ENCODE assay signal across 15 cellular contexts in genomic region chrX:41718481-41719245, GRCh38. TPM values are rescaled to one million over a fixed set of nuclear protein-coding genes. Genes with fewer than 3 reads are reported as not detected.
DNase-seq lines count a peak whose midpoint lies in the region; ATAC-seq and TF ChIP-seq lines count a peak whose summit lies in the region.
"Had no signal": no experiment of that assay in that cellular context is flagged by ENCODE, and none has a peak within 500 bp of the region (broad histone marks: within the 10 kb centered on the region; RNA-seq: fewer than 3 reads in every experiment).

No MANE protein-coding gene starts in this region.

- DNase-seq in ACHN, result peak; percentile 0
- peak; percentile 56 for DNase-seq in NT2/D1 (ENCODE audit: low read depth, low spot score)
- DNase-seq in fibroblast of the aortic adventitia (ENCODE audit: low read depth), result peak; percentile 4
- no peak for DNase-seq in mesothelial cell of epicardium (ENCODE audit: low spot score in 2 of 2, unreplicated experiment in 2 of 2)
- no peak for DNase-seq in stimulated activated CD4-positive, alpha-beta T cell treated with anti-CD3 and anti-CD28 coated beads, Interleukin-12 subunit alpha, Interleukin-12 subunit beta, amount 100 ng/mL, for 4 hours
- no peak for DNase-seq in GM19240 (ENCODE audit: insufficient read length, low spot score)
- DNase-seq in AG20443 (ENCODE audit: low spot score), result no peak
- DNase-seq: activated CD4-positive, CD25-positive, alpha-beta regulatory T cell treated with anti-CD3 and anti-CD28 coated beads, Interleukin-2, amount 50 U/mL, for 72 hours; effector memory CD8-positive, alpha-beta T cell; NCI-H1092 treated with DMSO at 0.1 percent for 48 hours; occipital lobe; T-cell had no signal

- in situ Hi-C loops in ACHN (cut with HindIII; ENCODE audit: low pct_ligation_motif_present, low pct_unique_long_range_greater_than_20kb, low sequenced_read_pairs), result no loop called here

- no peaks in the 10 kb centered on the region for H3K36me3 ChIP-seq in NT2/D1 (ENCODE audit: insufficient read depth, insufficient read length, low read length)
- H3K36me3 ChIP-seq: thoracic aorta had no signal

- H3K27me3 Mint-ChIP-seq in mesothelial cell of epicardium (ENCODE audit: low read depth), result no peaks in the 10 kb centered on the region
- H3K27me3 Mint-ChIP-seq: effector memory CD8-positive, alpha-beta T cell had no signal

- H3K4me3 Mint-ChIP-seq in mesothelial cell of epicardium, result no peak overlapping the region
- H3K4me3 Mint-ChIP-seq: T-cell had no signal

- H3K4me1 ChIP-seq in NT2/D1 (ENCODE audit: insufficient read depth, insufficient read length), result no peaks in the 10 kb centered on the region

- H3K27me3 ChIP-seq in NT2/D1 (ENCODE audit: insufficient read depth, insufficient read length), result no peaks in the 10 kb centered on the region

- no peak overlapping the region for H3K9ac ChIP-seq in NT2/D1 (ENCODE audit: insufficient read length, low read depth)

- peaks cover 22% of the 10 kb centered on the region for H3K36me3 Mint-ChIP-seq in mesothelial cell of epicardium

- peaks cover 69% of the 10 kb centered on the region for H3K9me3 ChIP-seq in NT2/D1 (ENCODE audit: insufficient read depth, low read length)

- no peak for ATAC-seq in GM18511 (IDR thresholded peaks at IDR 0.05; ENCODE audit: unreplicated experiment)
- ATAC-seq: effector memory CD8-positive, alpha-beta T cell; T-cell had no signal

- TF ChIP-seq CTCF in fibroblast of the aortic adventitia (IDR thresholded peaks at IDR 0.05; ENCODE audit: insufficient read depth, low read length) (no peak), mesothelial cell of epicardium (IDR thresholded peaks at IDR 0.05; ENCODE audit: unreplicated experiment) (no peak)

- H3K27ac Mint-ChIP-seq in mesothelial cell of epicardium, result peak overlapping the region; percentile 56

- H3K4me3 ChIP-seq in NT2/D1 (ENCODE audit: insufficient read length, low read depth), result no peak overlapping the region
- no peak overlapping the region for H3K4me3 ChIP-seq in fibroblast of the aortic adventitia (ENCODE audit: low read depth, low read length)
- H3K4me3 ChIP-seq: thoracic aorta had no signal

- peaks cover 57% of the 10 kb centered on the region for H3K9me3 Mint-ChIP-seq in mesothelial cell of epicardium
- H3K9me3 Mint-ChIP-seq: effector memory CD8-positive, alpha-beta T cell had no signal

- peaks cover 5% of the 10 kb centered on the region for H3K4me1 Mint-ChIP-seq in mesothelial cell of epicardium

RNA-seq across cellular contexts. Expression of gene GPR82, which starts 5.3 kb away (rescaled TPM):
- total RNA-seq in fibroblast of the aortic adventitia (ENCODE audit: low replicate concordance) (under 0.01 TPM in 1 of 2 replicates, not detected in the other), mesothelial cell of epicardium (not detected in 3 replicates)
- total RNA-seq: A673, occipital lobe had no signal

RNA-seq across cellular contexts. Expression of gene GPR34, which starts 29.9 kb away (rescaled TPM):
- total RNA-seq in fibroblast of the aortic adventitia (ENCODE audit: low replicate concordance) (not detected in 2 replicates), mesothelial cell of epicardium (not detected in 3 replicates)
- total RNA-seq: A673 had no signal

Comparison
In these comparisons a context has a peak if more than half of its experiments do, and no peak if none do; other contexts are left out.
1. DNase-seq: peak in ACHN (single experiment), NT2/D1 (single experiment) and fibroblast of the aortic adventitia (single experiment); none in mesothelial cell of epicardium (0 of 2), stimulated activated CD4-positive, alpha-beta T cell treated with anti-CD3 and anti-CD28 coated beads, Interleukin-12 subunit alpha, Interleukin-12 subunit beta, amount 100 ng/mL, for 4 hours (single experiment), GM19240 (single experiment) and AG20443 (single experiment).